ENCODE assay signal across 2 cellular contexts in the genomic region with DNA sequence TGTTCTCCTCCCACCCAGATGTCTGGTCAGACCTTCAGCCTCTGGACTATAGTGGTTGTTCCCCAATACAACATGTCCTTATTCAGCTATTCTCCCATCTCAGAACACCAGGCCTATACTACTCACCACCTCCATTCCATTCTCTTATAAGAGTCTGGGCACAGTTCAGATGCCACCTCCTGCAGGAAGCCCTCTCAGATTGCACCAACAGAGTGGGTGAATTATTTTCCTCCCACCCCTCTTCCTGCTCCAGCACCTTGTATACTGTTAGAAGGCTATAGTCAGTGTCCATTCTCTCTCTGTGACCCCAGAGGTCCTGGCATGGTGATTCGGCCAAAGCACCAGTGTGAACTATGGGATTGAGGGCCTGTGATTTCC.
TF ChIP-seq lines count a peak whose summit lies in the region.

No MANE protein-coding gene starts in this region.

TF ChIP-seq in IMR-90, 13 proteins besides CTCF, POLR2A, EP300 and RAD21:
- no peak for TF ChIP-seq MXI1 (IDR thresholded peaks at IDR 0.05; ENCODE audit: borderline replicate concordance, low read depth, low read length)
- TF ChIP-seq NFE2L2 (IDR thresholded peaks at IDR 0.05; ENCODE audit: low read depth, low read length) = no peak
- TF ChIP-seq, protein P1, sequence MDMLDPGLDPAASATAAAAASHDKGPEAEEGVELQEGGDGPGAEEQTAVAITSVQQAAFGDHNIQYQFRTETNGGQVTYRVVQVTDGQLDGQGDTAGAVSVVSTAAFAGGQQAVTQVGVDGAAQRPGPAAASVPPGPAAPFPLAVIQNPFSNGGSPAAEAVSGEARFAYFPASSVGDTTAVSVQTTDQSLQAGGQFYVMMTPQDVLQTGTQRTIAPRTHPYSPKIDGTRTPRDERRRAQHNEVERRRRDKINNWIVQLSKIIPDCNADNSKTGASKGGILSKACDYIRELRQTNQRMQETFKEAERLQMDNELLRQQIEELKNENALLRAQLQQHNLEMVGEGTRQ (IDR thresholded peaks at IDR 0.05; ENCODE audit: low read depth, low read length) = no peak
- no peak for TF ChIP-seq BHLHE40 (IDR thresholded peaks at IDR 0.05; ENCODE audit: low read depth, low read length)
- TF ChIP-seq RFX5 (IDR thresholded peaks at IDR 0.05; ENCODE audit: low read depth, low read length) = no peak
- no peak for TF ChIP-seq FOS (IDR thresholded peaks at IDR 0.05; ENCODE audit: low read depth, low read length)
- TF ChIP-seq MAZ (IDR thresholded peaks at IDR 0.05; ENCODE audit: borderline replicate concordance, low read depth, low read length) = no peak
- TF ChIP-seq SMC3 (IDR thresholded peaks at IDR 0.05; ENCODE audit: low read depth, low read length) = no peak
- no peak for TF ChIP-seq CHD1 (IDR thresholded peaks at IDR 0.05; ENCODE audit: low read depth, low read length)

TF ChIP-seq in K562, 482 proteins besides CTCF, POLR2A, EP300 and RAD21:
- TF ChIP-seq KDM1A (IDR thresholded peaks at IDR 0.05) (peak in 1 of 2 experiments; percentile 57; a peak in 1 of 4 replicates), MAZ (CRISPR knock-in tag; conservative IDR thresholded peaks at IDR 0.05 in 1 of 2, IDR thresholded peaks at IDR 0.05 in 1 of 2) (no peak), BCOR (IDR thresholded peaks at IDR 0.05) (peak; percentile 90), GTF2E2 (tag; IDR thresholded peaks at IDR 0.05) (no peak), MCM5 (IDR thresholded peaks at IDR 0.05; ENCODE audit: low read depth) (no peak), POLR2B (IDR thresholded peaks at IDR 0.05; ENCODE audit: low read depth, partially characterized antibody) (no peak), ADNP (tag; IDR thresholded peaks at IDR 0.05) (peak; percentile 83), PTBP1 (IDR thresholded peaks at IDR 0.05; ENCODE audit: low read depth, low read length) (0 out of 2 replicates have a peak, but pooled peaks have one; percentile 64), ZNF263 (CRISPR knock-in tag; IDR thresholded peaks at IDR 0.05; ENCODE audit: borderline replicate concordance) (no peak), ZNF77 (CRISPR knock-in tag; IDR thresholded peaks at IDR 0.05) (no peak), SMARCA5 (IDR thresholded peaks at IDR 0.05) (peak; percentile 78; the same call in 1 of the 2 replicates), RCOR1 (IDR thresholded peaks at IDR 0.05; ENCODE audit: borderline replicate concordance in 1 of 2, low read depth in 2 of 2, low read length in 2 of 2) (peak in 1 of 2 experiments; percentile 58; a peak in 2 of 4 replicates), XRCC4 (IDR thresholded peaks at IDR 0.05; ENCODE audit: extremely low read depth, insufficient read depth, insufficient read length) (no peak), CHD4 (IDR thresholded peaks at IDR 0.05; ENCODE audit: insufficient read depth, insufficient replicate concordance, low read depth, low read length, poor library complexity, severe bottlenecking) (no peak), NCOA6 (IDR thresholded peaks at IDR 0.05) (no peak), RBM25 (IDR thresholded peaks at IDR 0.05; ENCODE audit: low read depth, low read length, severe bottlenecking) (peak; percentile 93), FOXM1 (IDR thresholded peaks at IDR 0.05; ENCODE audit: low read depth) (no peak), FOXM1 (CRISPR knock-in tag; IDR thresholded peaks at IDR 0.05; ENCODE audit: low read depth) (no peak), ZNF436 (CRISPR knock-in tag; IDR thresholded peaks at IDR 0.05) (peak; percentile 89), ZFP36 (IDR thresholded peaks at IDR 0.05; ENCODE audit: low read depth, low read length, partially characterized antibody) (peak; percentile 99), GABPB2 (CRISPR knock-in tag; conservative IDR thresholded peaks at IDR 0.05) (no peak), PURB (CRISPR knock-in tag; IDR thresholded peaks at IDR 0.05; ENCODE audit: low read depth) (no peak)
- TF ChIP-seq, protein P2, sequence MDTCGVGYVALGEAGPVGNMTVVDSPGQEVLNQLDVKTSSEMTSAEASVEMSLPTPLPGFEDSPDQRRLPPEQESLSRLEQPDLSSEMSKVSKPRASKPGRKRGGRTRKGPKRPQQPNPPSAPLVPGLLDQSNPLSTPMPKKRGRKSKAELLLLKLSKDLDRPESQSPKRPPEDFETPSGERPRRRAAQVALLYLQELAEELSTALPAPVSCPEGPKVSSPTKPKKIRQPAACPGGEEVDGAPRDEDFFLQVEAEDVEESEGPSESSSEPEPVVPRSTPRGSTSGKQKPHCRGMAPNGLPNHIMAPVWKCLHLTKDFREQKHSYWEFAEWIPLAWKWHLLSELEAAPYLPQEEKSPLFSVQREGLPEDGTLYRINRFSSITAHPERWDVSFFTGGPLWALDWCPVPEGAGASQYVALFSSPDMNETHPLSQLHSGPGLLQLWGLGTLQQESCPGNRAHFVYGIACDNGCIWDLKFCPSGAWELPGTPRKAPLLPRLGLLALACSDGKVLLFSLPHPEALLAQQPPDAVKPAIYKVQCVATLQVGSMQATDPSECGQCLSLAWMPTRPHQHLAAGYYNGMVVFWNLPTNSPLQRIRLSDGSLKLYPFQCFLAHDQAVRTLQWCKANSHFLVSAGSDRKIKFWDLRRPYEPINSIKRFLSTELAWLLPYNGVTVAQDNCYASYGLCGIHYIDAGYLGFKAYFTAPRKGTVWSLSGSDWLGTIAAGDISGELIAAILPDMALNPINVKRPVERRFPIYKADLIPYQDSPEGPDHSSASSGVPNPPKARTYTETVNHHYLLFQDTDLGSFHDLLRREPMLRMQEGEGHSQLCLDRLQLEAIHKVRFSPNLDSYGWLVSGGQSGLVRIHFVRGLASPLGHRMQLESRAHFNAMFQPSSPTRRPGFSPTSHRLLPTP (IDR thresholded peaks at IDR 0.05; ENCODE audit: borderline replicate concordance, extremely low read depth, insufficient read length) = peak; percentile 45
- TF ChIP-seq, protein P3, sequence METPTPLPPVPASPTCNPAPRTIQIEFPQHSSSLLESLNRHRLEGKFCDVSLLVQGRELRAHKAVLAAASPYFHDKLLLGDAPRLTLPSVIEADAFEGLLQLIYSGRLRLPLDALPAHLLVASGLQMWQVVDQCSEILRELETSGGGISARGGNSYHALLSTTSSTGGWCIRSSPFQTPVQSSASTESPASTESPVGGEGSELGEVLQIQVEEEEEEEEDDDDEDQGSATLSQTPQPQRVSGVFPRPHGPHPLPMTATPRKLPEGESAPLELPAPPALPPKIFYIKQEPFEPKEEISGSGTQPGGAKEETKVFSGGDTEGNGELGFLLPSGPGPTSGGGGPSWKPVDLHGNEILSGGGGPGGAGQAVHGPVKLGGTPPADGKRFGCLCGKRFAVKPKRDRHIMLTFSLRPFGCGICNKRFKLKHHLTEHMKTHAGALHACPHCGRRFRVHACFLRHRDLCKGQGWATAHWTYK (CRISPR knock-in tag; IDR thresholded peaks at IDR 0.05) = no peak
- TF ChIP-seq, protein P4, sequence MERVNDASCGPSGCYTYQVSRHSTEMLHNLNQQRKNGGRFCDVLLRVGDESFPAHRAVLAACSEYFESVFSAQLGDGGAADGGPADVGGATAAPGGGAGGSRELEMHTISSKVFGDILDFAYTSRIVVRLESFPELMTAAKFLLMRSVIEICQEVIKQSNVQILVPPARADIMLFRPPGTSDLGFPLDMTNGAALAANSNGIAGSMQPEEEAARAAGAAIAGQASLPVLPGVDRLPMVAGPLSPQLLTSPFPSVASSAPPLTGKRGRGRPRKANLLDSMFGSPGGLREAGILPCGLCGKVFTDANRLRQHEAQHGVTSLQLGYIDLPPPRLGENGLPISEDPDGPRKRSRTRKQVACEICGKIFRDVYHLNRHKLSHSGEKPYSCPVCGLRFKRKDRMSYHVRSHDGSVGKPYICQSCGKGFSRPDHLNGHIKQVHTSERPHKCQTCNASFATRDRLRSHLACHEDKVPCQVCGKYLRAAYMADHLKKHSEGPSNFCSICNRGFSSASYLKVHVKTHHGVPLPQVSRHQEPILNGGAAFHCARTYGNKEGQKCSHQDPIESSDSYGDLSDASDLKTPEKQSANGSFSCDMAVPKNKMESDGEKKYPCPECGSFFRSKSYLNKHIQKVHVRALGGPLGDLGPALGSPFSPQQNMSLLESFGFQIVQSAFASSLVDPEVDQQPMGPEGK (CRISPR knock-in tag; IDR thresholded peaks at IDR 0.05; ENCODE audit: borderline replicate concordance) = no peak
- TF ChIP-seq, protein P5, sequence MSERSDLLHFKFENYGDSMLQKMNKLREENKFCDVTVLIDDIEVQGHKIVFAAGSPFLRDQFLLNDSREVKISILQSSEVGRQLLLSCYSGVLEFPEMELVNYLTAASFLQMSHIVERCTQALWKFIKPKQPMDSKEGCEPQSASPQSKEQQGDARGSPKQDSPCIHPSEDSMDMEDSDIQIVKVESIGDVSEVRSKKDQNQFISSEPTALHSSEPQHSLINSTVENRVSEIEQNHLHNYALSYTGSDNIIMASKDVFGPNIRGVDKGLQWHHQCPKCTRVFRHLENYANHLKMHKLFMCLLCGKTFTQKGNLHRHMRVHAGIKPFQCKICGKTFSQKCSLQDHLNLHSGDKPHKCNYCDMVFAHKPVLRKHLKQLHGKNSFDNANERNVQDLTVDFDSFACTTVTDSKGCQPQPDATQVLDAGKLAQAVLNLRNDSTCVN (CRISPR knock-in tag; IDR thresholded peaks at IDR 0.05) = no peak
- TF ChIP-seq, protein P6, sequence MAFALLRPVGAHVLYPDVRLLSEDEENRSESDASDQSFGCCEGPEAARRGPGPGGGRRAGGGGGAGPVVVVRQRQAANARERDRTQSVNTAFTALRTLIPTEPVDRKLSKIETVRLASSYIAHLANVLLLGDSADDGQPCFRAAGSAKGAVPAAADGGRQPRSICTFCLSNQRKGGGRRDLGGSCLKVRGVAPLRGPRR (CRISPR knock-in tag; IDR thresholded peaks at IDR 0.05) = no peak
- TF ChIP-seq, protein P7, sequence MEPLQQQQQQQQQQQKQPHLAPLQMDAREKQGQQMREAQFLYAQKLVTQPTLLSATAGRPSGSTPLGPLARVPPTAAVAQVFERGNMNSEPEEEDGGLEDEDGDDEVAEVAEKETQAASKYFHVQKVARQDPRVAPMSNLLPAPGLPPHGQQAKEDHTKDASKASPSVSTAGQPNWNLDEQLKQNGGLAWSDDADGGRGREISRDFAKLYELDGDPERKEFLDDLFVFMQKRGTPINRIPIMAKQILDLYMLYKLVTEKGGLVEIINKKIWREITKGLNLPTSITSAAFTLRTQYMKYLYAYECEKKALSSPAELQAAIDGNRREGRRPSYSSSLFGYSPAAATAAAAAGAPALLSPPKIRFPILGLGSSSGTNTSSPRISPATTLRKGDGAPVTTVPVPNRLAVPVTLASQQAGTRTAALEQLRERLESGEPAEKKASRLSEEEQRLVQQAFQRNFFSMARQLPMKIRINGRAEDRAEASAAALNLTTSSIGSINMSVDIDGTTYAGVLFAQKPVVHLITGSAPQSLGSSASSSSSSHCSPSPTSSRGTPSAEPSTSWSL (CRISPR knock-in tag; IDR thresholded peaks at IDR 0.05; ENCODE audit: borderline replicate concordance) = no peak
